In genomic region chr19:43087702-43088340, GRCh38 we compare ENCODE assay signal across 7 cellular contexts. TPM values are rescaled to one million over a fixed set of nuclear protein-coding genes. Genes with fewer than 3 reads are reported as not detected.
DNase-seq lines count a peak whose midpoint lies in the region; ATAC-seq and TF ChIP-seq lines count a peak whose summit lies in the region.
"Not testable (repeated sequence)": the region's sequence is repeated elsewhere in the genome, so short reads cannot be mapped to it uniquely, and the experiment has no call there.

No MANE protein-coding gene starts in this region.

- intact Hi-C loops in OCI-LY7 (cut with micrococcal nuclease; ENCODE audit: unreplicated experiment); activated CD8-positive, alpha-beta T cell treated with anti-CD3 and anti-CD28 coated beads for 36 hours (cut with micrococcal nuclease); colonic mucosa (cut with DNase I); psoas muscle (cut with DNase I): not testable (repeated sequence)

- H3K9ac ChIP-seq in colonic mucosa (ENCODE audit: low read depth in 2 of 2, low read length in 2 of 2): not testable (repeated sequence)

- not testable (repeated sequence) for H2AFZ ChIP-seq in OCI-LY7 (ENCODE audit: low read length)

- not testable (repeated sequence) for H3K27me3 ChIP-seq in colonic mucosa; psoas muscle (ENCODE audit: insufficient read depth in 3 of 3, low read length in 2 of 3)

- CTCF ChIA-PET in OCI-LY7 (lab: Charles Lee; ENCODE audit: unreplicated experiment): not testable (repeated sequence)
- CTCF ChIA-PET in activated CD8-positive, alpha-beta T cell treated with anti-CD3 and anti-CD28 coated beads for 36 hours (lab: Charles Lee): interaction anchor here (0.6 kb wide), 1 partner anchor 297 kb away, joined by 3 read pairs; no protein-coding TSS in a partner anchor

- DNase-seq in ELR (ENCODE audit: low read depth): peak; percentile 83
- DNase-seq in LoVo (ENCODE audit: low spot score): peak; percentile 51
- DNase-seq in OCI-LY7 (ENCODE audit: low spot score): not testable (repeated sequence)
- peak; percentile 59 for DNase-seq in activated CD8-positive, alpha-beta T cell treated with anti-CD3 and anti-CD28 coated beads for 36 hours
- peak; percentile 39 for DNase-seq in colonic mucosa
- peak; percentile 8 for DNase-seq in inferior parietal cortex (ENCODE audit: extremely low spot score)
- peak; percentile 52 to 63 for DNase-seq in psoas muscle

- TF ChIP-seq CTCF in OCI-LY7 (conservative IDR thresholded peaks at IDR 0.05; ENCODE audit: low read length) (peak; percentile 58), psoas muscle (IDR thresholded peaks at IDR 0.05) (peak; percentile 11)
- TF ChIP-seq CTCF in activated CD8-positive, alpha-beta T cell treated with anti-CD3 and anti-CD28 coated beads for 36 hours (IDR thresholded peaks at IDR 0.05): peak; percentile 72
- not testable (repeated sequence) for TF ChIP-seq CTCF in colonic mucosa (IDR thresholded peaks at IDR 0.05)

- not testable (repeated sequence) for H3K4me3 Mint-ChIP-seq in activated CD8-positive, alpha-beta T cell treated with anti-CD3 and anti-CD28 coated beads for 36 hours

- not testable (repeated sequence) for H3K4me1 ChIP-seq in OCI-LY7 (ENCODE audit: insufficient read depth, low read length, poor library complexity, severe bottlenecking); colonic mucosa; psoas muscle

- H3K9me2 ChIP-seq in OCI-LY7 (ENCODE audit: insufficient read depth, low read length): not testable (repeated sequence)

- not testable (repeated sequence) for H3K79me2 ChIP-seq in OCI-LY7 (ENCODE audit: insufficient read depth, low read depth, low read length)

- H3K9me3 Mint-ChIP-seq in activated CD8-positive, alpha-beta T cell treated with anti-CD3 and anti-CD28 coated beads for 36 hours: not testable (repeated sequence)

- H3K4me1 Mint-ChIP-seq in activated CD8-positive, alpha-beta T cell treated with anti-CD3 and anti-CD28 coated beads for 36 hours (ENCODE audit: low read depth): not testable (repeated sequence)

- not testable (repeated sequence) for H3K27ac ChIP-seq in OCI-LY7 (ENCODE audit: low read depth, low read length, poor library complexity, severe bottlenecking); colonic mucosa; psoas muscle

- 41 to 51% (median 48%) methylated on average over 13 of the region's 13 CpGs for WGBS in psoas muscle, 3 donors

- peaks cover 28% of the 10 kb centered on the region for H3K27me3 Mint-ChIP-seq in activated CD8-positive, alpha-beta T cell treated with anti-CD3 and anti-CD28 coated beads for 36 hours

- not testable (repeated sequence) for H3K36me3 ChIP-seq in OCI-LY7 (ENCODE audit: insufficient read depth, low read length); colonic mucosa; psoas muscle (ENCODE audit: insufficient read depth in 1 of 2, low read depth in 1 of 2)

- not testable (repeated sequence) for H3K36me3 Mint-ChIP-seq in activated CD8-positive, alpha-beta T cell treated with anti-CD3 and anti-CD28 coated beads for 36 hours (ENCODE audit: low read depth)

- H3K4me2 ChIP-seq in OCI-LY7 (ENCODE audit: low read length): not testable (repeated sequence)

- H3K27ac Mint-ChIP-seq in activated CD8-positive, alpha-beta T cell treated with anti-CD3 and anti-CD28 coated beads for 36 hours: not testable (repeated sequence)

- POLR2A ChIA-PET in OCI-LY7 (lab: Charles Lee); activated CD8-positive, alpha-beta T cell treated with anti-CD3 and anti-CD28 coated beads for 36 hours (lab: Charles Lee): not testable (repeated sequence)

- BruUV-seq in OCI-LY7 (replicated peaks; lab: Mats Ljungman, UMichigan): not testable (repeated sequence)

- H3K9me3 ChIP-seq in OCI-LY7 (ENCODE audit: low read length); colonic mucosa; psoas muscle: not testable (repeated sequence)

- H3K4me3 ChIP-seq in OCI-LY7 (ENCODE audit: low read depth, low read length, poor library complexity, severe bottlenecking); colonic mucosa; psoas muscle: not testable (repeated sequence)

- ATAC-seq in activated CD8-positive, alpha-beta T cell treated with anti-CD3 and anti-CD28 coated beads for 36 hours; psoas muscle: not testable (repeated sequence)

- H4K20me1 ChIP-seq in OCI-LY7 (ENCODE audit: insufficient read depth, low read length): not testable (repeated sequence)

RNA-seq across cellular contexts. Expression of gene PSG2, which starts 5.3 kb away (rescaled TPM):
- total RNA-seq in OCI-LY7 (2014; rRNA removed; shearing (Covaris generic)): not detected in 2 replicates
- not detected in 2 replicates for total RNA-seq in OCI-LY7 (2022)
- not detected for total RNA-seq in activated CD8-positive, alpha-beta T cell treated with anti-CD3 and anti-CD28 coated beads for 36 hours
- not detected for total RNA-seq in colonic mucosa
- total RNA-seq in psoas muscle: not detected
- not detected for polyA plus RNA-seq in psoas muscle
